ENCODE assay signal across 22 cellular contexts in the genomic region with DNA sequence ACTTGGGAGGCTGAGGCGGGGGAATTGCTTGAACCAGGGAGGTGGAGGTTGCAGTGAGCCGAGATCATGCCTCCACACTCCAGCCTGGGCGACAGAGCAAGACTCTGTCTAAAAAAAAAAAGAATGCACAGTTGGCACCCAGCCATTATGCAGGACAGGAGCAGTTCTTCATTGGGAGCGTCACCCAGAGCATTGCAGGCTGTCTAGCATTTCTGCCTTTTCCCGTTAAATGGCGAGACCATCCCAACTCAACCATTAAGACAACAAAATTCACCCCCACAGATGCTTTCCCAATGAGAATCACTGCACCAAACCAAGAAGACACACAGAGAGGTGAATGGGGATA.
DNase-seq lines count a peak whose midpoint lies in the region; ATAC-seq, FAIRE-seq and TF ChIP-seq lines count a peak whose summit lies in the region.
"Had no signal": no experiment of that assay in that cellular context is flagged by ENCODE, and none has a peak within 500 bp of the region (broad histone marks: within the 10 kb centered on the region; RNA-seq: fewer than 3 reads in every experiment).

No MANE protein-coding gene starts in this region.

- no TSS peak for BruUV-seq in K562 (replicated peaks; lab: Mats Ljungman, UMichigan)

- H3K9me3 ChIP-seq in SK-N-SH (no peaks in the 10 kb centered on the region), K562 (replicated peaks; ENCODE audit: control insufficient read depth, insufficient read depth, low read depth, low read length) (no peaks in the 10 kb centered on the region)
- H3K9me3 ChIP-seq: SJSA1, testis had no signal

- H3K27ac ChIP-seq in SK-N-SH (ENCODE audit: low read depth in 2 of 2, low read length in 1 of 2) = peak overlapping the region in 1 of 2 experiments; percentile 50; a peak in 3 of 4 replicates
- H3K27ac ChIP-seq in K562 (ENCODE audit: extremely low read depth, low read depth, low read length) = no peak overlapping the region
- H3K27ac ChIP-seq: 22Rv1, SJSA1, testis, VCaP had no signal

- H3K27me3 Mint-ChIP-seq in activated CD8-positive, alpha-beta memory T cell treated with anti-CD3 and anti-CD28 coated beads, Interleukin-2, amount 10 ng/mL, durations not matched to agents 7 days and 5 days = peaks cover 23% of the 10 kb centered on the region

- no peak for TF ChIP-seq CTCF in SK-N-SH (IDR thresholded peaks at IDR 0.05)
- TF ChIP-seq CTCF in K562 (IDR thresholded peaks at IDR 0.05 in 2 of 3, conservative IDR thresholded peaks at IDR 0.05 in 1 of 3; ENCODE audit: insufficient read depth in 2 of 3, low read depth in 1 of 3, low read length in 3 of 3) = no peak

- CTCF ChIA-PET in SK-N-SH (lab: Yijun Ruan, JAX) (no interaction called here), K562 (lab: Yijun Ruan, JAX; ENCODE audit: low intra/inter-chr PET ratio) (no interaction called here)
- CTCF ChIA-PET in activated CD8-positive, alpha-beta memory T cell treated with anti-CD3 and anti-CD28 coated beads, Interleukin-2, amount 10 ng/mL, durations not matched to agents 7 days and 5 days (lab: Charles Lee) = no interaction called here

- H2AFZ ChIP-seq in SK-N-SH (ENCODE audit: low read depth) (no peak overlapping the region), K562 (ENCODE audit: low read depth, low read length) (no peak overlapping the region)

- H3K4me1 Mint-ChIP-seq in activated CD8-positive, alpha-beta memory T cell treated with anti-CD3 and anti-CD28 coated beads, Interleukin-2, amount 10 ng/mL, durations not matched to agents 7 days and 5 days = no peaks in the 10 kb centered on the region
- H3K4me1 Mint-ChIP-seq: activated naive CD8-positive, alpha-beta T cell treated with anti-CD3 and anti-CD28 coated beads for 36 hours had no signal

- no peaks in the 10 kb centered on the region for H3K9me2 ChIP-seq in SK-N-SH

- peaks cover 8% of the 10 kb centered on the region for H3F3A ChIP-seq in SK-N-SH (replicated peaks; ENCODE audit: insufficient read depth)

- H3K4me1 ChIP-seq in SK-N-SH (ENCODE audit: control insufficient read depth in 1 of 2, insufficient read depth in 2 of 2, low read depth in 1 of 2, low read length in 1 of 2) (peaks cover 0 to 8% of the 10 kb centered on the region in 2 experiments; a peak in 1 of 4 replicates), K562 (replicated peaks in 1 of 2; ENCODE audit: control insufficient read depth in 2 of 2, insufficient read depth in 2 of 2, low read length in 2 of 2) (no peaks in the 10 kb centered on the region)
- H3K4me1 ChIP-seq: SJSA1, testis had no signal

- WGBS in SK-N-SH (ENCODE audit: low lambda C conversion rate) = 66% methylated on average over 6 of the region's 6 CpGs
- WGBS in K562 (ENCODE audit: insufficient coverage, low coverage, missing lambda C conversion rate) = 2% methylated on average over 6 of the region's 6 CpGs

- in situ Hi-C loops in K562 (cut with MboI) = no loop called here

- no peak for TF ChIP-seq POLR2A in K562 (conservative IDR thresholded peaks at IDR 0.05)

- TF ChIP-seq RAD21 in SK-N-SH (IDR thresholded peaks at IDR 0.05; ENCODE audit: low read length) (no peak), K562 (CRISPR knock-in tag; conservative IDR thresholded peaks at IDR 0.05 in 1 of 2, IDR thresholded peaks at IDR 0.05 in 1 of 2) (no peak)

- H3K27ac Mint-ChIP-seq in activated CD8-positive, alpha-beta memory T cell treated with anti-CD3 and anti-CD28 coated beads, Interleukin-2, amount 10 ng/mL, durations not matched to agents 7 days and 5 days = no peak overlapping the region
- H3K27ac Mint-ChIP-seq: activated naive CD8-positive, alpha-beta T cell treated with anti-CD3 and anti-CD28 coated beads for 36 hours; nephron; T-helper 17 cell had no signal

- H3K36me3 ChIP-seq in SK-N-SH (replicated peaks in 1 of 2; ENCODE audit: control insufficient read depth in 1 of 2, insufficient read depth in 2 of 2, low read length in 1 of 2) (no peaks in the 10 kb centered on the region), K562 (ENCODE audit: control insufficient read depth, insufficient read depth, low read length) (no peaks in the 10 kb centered on the region)
- H3K36me3 ChIP-seq: SJSA1 had no signal

- H3K4me3 ChIP-seq in SK-N-SH (ENCODE audit: low read depth in 2 of 2, low read length in 1 of 2) = 0 out of 4 replicates have a peak overlapping the region, but pooled peaks of 1 of the 2 experiments have one; percentile 13
- no peak overlapping the region for H3K4me3 ChIP-seq in K562
- H3K4me3 ChIP-seq: SJSA1, testis had no signal

- ATAC-seq in SK-N-SH treated with all-trans-retinoic acid at 6 μM for 48 hours (no peak), K562 (no peak)
- ATAC-seq in activated CD8-positive, alpha-beta memory T cell treated with anti-CD3 and anti-CD28 coated beads, Interleukin-2, amount 10 ng/mL, durations not matched to agents 7 days and 5 days = no peak
- ATAC-seq: left lobe of liver, T-helper 17 cell had no signal

- no peak for DNase-seq in SK-N-SH
- DNase-seq in K562 (ENCODE audit: extremely low read depth in 1 of 4, low spot score in 3 of 4) = no peak
- peak; percentile 35 for DNase-seq in mesenteric fat pad (ENCODE audit: low spot score)
- DNase-seq in stimulated activated CD4-positive, alpha-beta T cell treated with anti-CD3 and anti-CD28 coated beads, Interleukin-15, amount 100 ng/mL, for 24 hours = no peak
- no peak for DNase-seq in activated CD8-positive, alpha-beta memory T cell treated with anti-CD3 and anti-CD28 coated beads, Interleukin-2, amount 10 ng/mL, durations not matched to agents 7 days and 5 days
- no peak for DNase-seq in activated CD8-positive, alpha-beta memory T cell treated with anti-CD3 and anti-CD28 coated beads for 24 hours
- DNase-seq in head of caudate nucleus = no peak
- DNase-seq: activated CD4-positive, alpha-beta T cell treated with anti-CD3 and anti-CD28 coated beads, Interleukin-2, amount 50 U/mL, for 1 hour; activated CD8-positive, alpha-beta memory T cell treated with anti-CD3 and anti-CD28 coated beads, Interleukin-2, amount 50 U/mL, for 4 hours; activated naive CD8-positive, alpha-beta T cell treated with anti-CD3 and anti-CD28 coated beads for 36 hours; DMS79; midbrain; NCI-H446 treated with DMSO at 0.1 percent for 48 hours; stimulated activated CD4-positive, alpha-beta T cell treated with anti-CD3 and anti-CD28 coated beads, Interleukin-1b, Interleukin-23, amount 100 ng/mL, for 48 hours; T-helper 17 cell; testis had no signal

- POLR2A ChIA-PET in SK-N-SH (lab: Yijun Ruan, JAX) (no interaction called here), K562 (lab: Yijun Ruan, JAX) (no interaction called here)

- no peak overlapping the region for H3K9ac ChIP-seq in SK-N-SH
- no peak overlapping the region for H3K9ac ChIP-seq in K562 (ENCODE audit: insufficient read depth in 1 of 2, low read depth in 2 of 2, low read length in 2 of 2)

- FAIRE-seq in K562 (lab: Jason Lieb, UNC) = no peak

- H3K79me2 ChIP-seq in SK-N-SH (ENCODE audit: insufficient read depth) = no peaks in the 10 kb centered on the region
- no peaks in the 10 kb centered on the region for H3K79me2 ChIP-seq in K562 (ENCODE audit: control insufficient read depth, insufficient read depth, low read length)

- H4K20me1 ChIP-seq in SK-N-SH (ENCODE audit: insufficient read depth) = no peaks in the 10 kb centered on the region
- H4K20me1 ChIP-seq in K562 (replicated peaks; ENCODE audit: control insufficient read depth, insufficient read depth, low read length) = no peaks in the 10 kb centered on the region

- peak overlapping the region; percentile 61; the same call in 1 of the 2 replicates for H3K4me2 ChIP-seq in SK-N-SH
- no peak overlapping the region for H3K4me2 ChIP-seq in K562 (ENCODE audit: insufficient read depth, low read length)

- H3K36me3 Mint-ChIP-seq in activated CD8-positive, alpha-beta memory T cell treated with anti-CD3 and anti-CD28 coated beads, Interleukin-2, amount 10 ng/mL, durations not matched to agents 7 days and 5 days = peaks cover 2% of the 10 kb centered on the region
- H3K36me3 Mint-ChIP-seq: activated naive CD8-positive, alpha-beta T cell treated with anti-CD3 and anti-CD28 coated beads for 36 hours had no signal

- no peaks in the 10 kb centered on the region for H3K9me1 ChIP-seq in K562 (ENCODE audit: control insufficient read depth, insufficient read depth, low read length)

- H3K27me3 ChIP-seq in SK-N-SH (ENCODE audit: insufficient read depth) (no peaks in the 10 kb centered on the region), K562 (ENCODE audit: control insufficient read depth in 2 of 2, insufficient read depth in 2 of 2, low read length in 2 of 2) (peaks cover 4 to 15% of the 10 kb centered on the region in 2 experiments; a peak in 4 of 5 replicates)
- H3K27me3 ChIP-seq: SJSA1, testis had no signal

- H3K9me3 Mint-ChIP-seq in activated CD8-positive, alpha-beta memory T cell treated with anti-CD3 and anti-CD28 coated beads, Interleukin-2, amount 10 ng/mL, durations not matched to agents 7 days and 5 days (ENCODE audit: low read depth) = no peaks in the 10 kb centered on the region
- H3K9me3 Mint-ChIP-seq: activated naive CD8-positive, alpha-beta T cell treated with anti-CD3 and anti-CD28 coated beads for 36 hours had no signal

- no peak overlapping the region for H3K4me3 Mint-ChIP-seq in activated CD8-positive, alpha-beta memory T cell treated with anti-CD3 and anti-CD28 coated beads, Interleukin-2, amount 10 ng/mL, durations not matched to agents 7 days and 5 days
- H3K4me3 Mint-ChIP-seq: activated naive CD8-positive, alpha-beta T cell treated with anti-CD3 and anti-CD28 coated beads for 36 hours; nephron; T-helper 17 cell had no signal

- no peak for TF ChIP-seq EP300 in SK-N-SH (IDR thresholded peaks at IDR 0.05; ENCODE audit: borderline replicate concordance in 1 of 2, low read depth in 1 of 2, low read length in 1 of 2)
- TF ChIP-seq EP300 in K562 (IDR thresholded peaks at IDR 0.05; ENCODE audit: low read length) = no peak

- intact Hi-C loops in K562 (cut with micrococcal nuclease) = no loop called here
- intact Hi-C loops in head of caudate nucleus (cut with DNase I) = no loop called here

TF ChIP-seq in SK-N-SH, 30 proteins besides CTCF, POLR2A, EP300 and RAD21 (continues in another document):
- TF ChIP-seq CHD2 (IDR thresholded peaks at IDR 0.05; ENCODE audit: low read length, partially characterized antibody) (no peak), MXI1 (IDR thresholded peaks at IDR 0.05; ENCODE audit: low read depth, low read length) (no peak), FOXJ3 (CRISPR knock-in tag; IDR thresholded peaks at IDR 0.05) (no peak), FOSL2 (IDR thresholded peaks at IDR 0.05; ENCODE audit: borderline replicate concordance, low read depth) (no peak)

TF ChIP-seq in K562, 482 proteins besides CTCF, POLR2A, EP300 and RAD21 (continues in another document):
- TF ChIP-seq IRF2 (CRISPR knock-in tag; IDR thresholded peaks at IDR 0.05) (no peak), NCOA2 (IDR thresholded peaks at IDR 0.05; ENCODE audit: partially characterized antibody in 2 of 2) (no peak), TOE1 (IDR thresholded peaks at IDR 0.05; ENCODE audit: borderline replicate concordance) (no peak), TOE1 (CRISPR knock-in tag; IDR thresholded peaks at IDR 0.05; ENCODE audit: borderline replicate concordance, low read depth) (no peak), ZFP1 (CRISPR knock-in tag; IDR thresholded peaks at IDR 0.05) (no peak)
